8 cellular contexts compared by ENCODE assay signal in genomic region chr9:3304373-3304772, GRCh38.
A peak's percentile ranks its signal among the peaks of the same experiment; 100 is the strongest.
DNase-seq lines count a peak whose midpoint lies in the region; ATAC-seq and TF ChIP-seq lines count a peak whose summit lies in the region.
"Not testable (repeated sequence)": the region's sequence is repeated elsewhere in the genome, so short reads cannot be mapped to it uniquely, and the experiment has no call there.

No MANE protein-coding gene starts in this region.

- H3K4me3 Mint-ChIP-seq in activated B cell treated with CpG ODN at 0.5 μM for 24 hours; activated CD4-positive, alpha-beta memory T cell treated with anti-CD3 and anti-CD28 coated beads for 36 hours; activated T-helper 1 cell treated with anti-CD3 and anti-CD28 coated beads, Interleukin-12 subunit alpha, Interleukin-12 subunit beta, Interleukin-2, Interleukin-4 antibody, amounts not matched to agents 30 ng/mL and 10 ng/mL and 1 ng/mL, durations not matched to agents 14 hours and 24 hours and 36 hours; activated naive CD8-positive, alpha-beta T cell treated with anti-CD3 and anti-CD28 coated beads, Interleukin-2, amount 50 U/mL, for 24 hours; stimulated activated naive CD8-positive, alpha-beta T cell treated with anti-CD3 and anti-CD28 coated beads, Interleukin-15, Interleukin-2, amounts not matched to agents 100 ng/mL and 50 ng/mL, for 24 hours: not testable (repeated sequence)

- not testable (repeated sequence) for H3K9me3 Mint-ChIP-seq in activated B cell treated with CpG ODN at 0.5 μM for 24 hours; activated CD4-positive, alpha-beta memory T cell treated with anti-CD3 and anti-CD28 coated beads for 36 hours
- peaks cover 12% of the 10 kb centered on the region for H3K9me3 Mint-ChIP-seq in activated T-helper 1 cell treated with anti-CD3 and anti-CD28 coated beads, Interleukin-12 subunit alpha, Interleukin-12 subunit beta, Interleukin-2, Interleukin-4 antibody, amounts not matched to agents 30 ng/mL and 10 ng/mL and 1 ng/mL, durations not matched to agents 14 hours and 24 hours and 36 hours
- H3K9me3 Mint-ChIP-seq in activated naive CD8-positive, alpha-beta T cell treated with anti-CD3 and anti-CD28 coated beads, Interleukin-2, amount 50 U/mL, for 24 hours = peaks cover 26% of the 10 kb centered on the region
- peaks cover 15% of the 10 kb centered on the region for H3K9me3 Mint-ChIP-seq in stimulated activated naive CD8-positive, alpha-beta T cell treated with anti-CD3 and anti-CD28 coated beads, Interleukin-15, Interleukin-2, amounts not matched to agents 100 ng/mL and 50 ng/mL, for 24 hours

- POLR2A ChIA-PET in activated B cell treated with CpG ODN at 0.5 μM for 24 hours (lab: Charles Lee); activated CD4-positive, alpha-beta memory T cell treated with anti-CD3 and anti-CD28 coated beads for 36 hours (lab: Charles Lee): not testable (repeated sequence)

- H3K36me3 Mint-ChIP-seq in activated B cell treated with CpG ODN at 0.5 μM for 24 hours (ENCODE audit: low read depth) = peaks cover 24% of the 10 kb centered on the region
- H3K36me3 Mint-ChIP-seq in activated CD4-positive, alpha-beta memory T cell treated with anti-CD3 and anti-CD28 coated beads for 36 hours = peaks cover 25% of the 10 kb centered on the region
- H3K36me3 Mint-ChIP-seq in activated T-helper 1 cell treated with anti-CD3 and anti-CD28 coated beads, Interleukin-12 subunit alpha, Interleukin-12 subunit beta, Interleukin-2, Interleukin-4 antibody, amounts not matched to agents 30 ng/mL and 10 ng/mL and 1 ng/mL, durations not matched to agents 14 hours and 24 hours and 36 hours (ENCODE audit: low read depth) = peaks cover 10% of the 10 kb centered on the region
- H3K36me3 Mint-ChIP-seq in activated naive CD8-positive, alpha-beta T cell treated with anti-CD3 and anti-CD28 coated beads, Interleukin-2, amount 50 U/mL, for 24 hours (ENCODE audit: low read depth) = peaks cover 31% of the 10 kb centered on the region
- H3K36me3 Mint-ChIP-seq in stimulated activated naive CD8-positive, alpha-beta T cell treated with anti-CD3 and anti-CD28 coated beads, Interleukin-15, Interleukin-2, amounts not matched to agents 100 ng/mL and 50 ng/mL, for 24 hours (ENCODE audit: low read depth) = peaks cover 44% of the 10 kb centered on the region

- H3K4me1 Mint-ChIP-seq in activated B cell treated with CpG ODN at 0.5 μM for 24 hours = peaks cover 17% of the 10 kb centered on the region
- not testable (repeated sequence) for H3K4me1 Mint-ChIP-seq in activated CD4-positive, alpha-beta memory T cell treated with anti-CD3 and anti-CD28 coated beads for 36 hours (ENCODE audit: low read depth); activated T-helper 1 cell treated with anti-CD3 and anti-CD28 coated beads, Interleukin-12 subunit alpha, Interleukin-12 subunit beta, Interleukin-2, Interleukin-4 antibody, amounts not matched to agents 30 ng/mL and 10 ng/mL and 1 ng/mL, durations not matched to agents 14 hours and 24 hours and 36 hours (ENCODE audit: low read depth)
- H3K4me1 Mint-ChIP-seq in activated naive CD8-positive, alpha-beta T cell treated with anti-CD3 and anti-CD28 coated beads, Interleukin-2, amount 50 U/mL, for 24 hours = peaks cover 21% of the 10 kb centered on the region
- peaks cover 24% of the 10 kb centered on the region for H3K4me1 Mint-ChIP-seq in stimulated activated naive CD8-positive, alpha-beta T cell treated with anti-CD3 and anti-CD28 coated beads, Interleukin-15, Interleukin-2, amounts not matched to agents 100 ng/mL and 50 ng/mL, for 24 hours (ENCODE audit: low read depth)

- H3K27ac Mint-ChIP-seq in activated B cell treated with CpG ODN at 0.5 μM for 24 hours = peak overlapping the region; percentile 67
- not testable (repeated sequence) for H3K27ac Mint-ChIP-seq in activated CD4-positive, alpha-beta memory T cell treated with anti-CD3 and anti-CD28 coated beads for 36 hours
- H3K27ac Mint-ChIP-seq in activated T-helper 1 cell treated with anti-CD3 and anti-CD28 coated beads, Interleukin-12 subunit alpha, Interleukin-12 subunit beta, Interleukin-2, Interleukin-4 antibody, amounts not matched to agents 30 ng/mL and 10 ng/mL and 1 ng/mL, durations not matched to agents 14 hours and 24 hours and 36 hours = peak overlapping the region; percentile 31
- H3K27ac Mint-ChIP-seq in activated naive CD8-positive, alpha-beta T cell treated with anti-CD3 and anti-CD28 coated beads, Interleukin-2, amount 50 U/mL, for 24 hours = peak overlapping the region; percentile 63
- peak overlapping the region; percentile 80 for H3K27ac Mint-ChIP-seq in stimulated activated naive CD8-positive, alpha-beta T cell treated with anti-CD3 and anti-CD28 coated beads, Interleukin-15, Interleukin-2, amounts not matched to agents 100 ng/mL and 50 ng/mL, for 24 hours

- not testable (repeated sequence) for H3K27me3 Mint-ChIP-seq in activated B cell treated with CpG ODN at 0.5 μM for 24 hours; activated CD4-positive, alpha-beta memory T cell treated with anti-CD3 and anti-CD28 coated beads for 36 hours; activated T-helper 1 cell treated with anti-CD3 and anti-CD28 coated beads, Interleukin-12 subunit alpha, Interleukin-12 subunit beta, Interleukin-2, Interleukin-4 antibody, amounts not matched to agents 30 ng/mL and 10 ng/mL and 1 ng/mL, durations not matched to agents 14 hours and 24 hours and 36 hours (ENCODE audit: insufficient read depth); activated naive CD8-positive, alpha-beta T cell treated with anti-CD3 and anti-CD28 coated beads, Interleukin-2, amount 50 U/mL, for 24 hours; stimulated activated naive CD8-positive, alpha-beta T cell treated with anti-CD3 and anti-CD28 coated beads, Interleukin-15, Interleukin-2, amounts not matched to agents 100 ng/mL and 50 ng/mL, for 24 hours

- not testable (repeated sequence) for ATAC-seq in activated B cell treated with CpG ODN at 0.5 μM for 24 hours (ENCODE audit: low read depth); activated naive CD8-positive, alpha-beta T cell treated with anti-CD3 and anti-CD28 coated beads, Interleukin-2, amount 50 U/mL, for 24 hours

- CTCF ChIA-PET in activated B cell treated with CpG ODN at 0.5 μM for 24 hours (lab: Charles Lee); activated CD4-positive, alpha-beta memory T cell treated with anti-CD3 and anti-CD28 coated beads for 36 hours (lab: Charles Lee): not testable (repeated sequence)

- intact Hi-C loops in activated B cell treated with CpG ODN at 0.5 μM for 24 hours (cut with micrococcal nuclease) = loop anchor here (5.0 to 10.0 kb wide), 5 partner anchors 60 to 1287 kb away; partner anchors contain the start of genes RFX3 and SMARCA2
- intact Hi-C loops in activated CD4-positive, alpha-beta memory T cell treated with anti-CD3 and anti-CD28 coated beads for 36 hours (cut with micrococcal nuclease); activated T-helper 1 cell treated with anti-CD3 and anti-CD28 coated beads, Interleukin-12 subunit alpha, Interleukin-12 subunit beta, Interleukin-2, Interleukin-4 antibody, amounts not matched to agents 30 ng/mL and 10 ng/mL and 1 ng/mL, durations not matched to agents 14 hours and 24 hours and 36 hours (cut with micrococcal nuclease): not testable (repeated sequence)

- not testable (repeated sequence) for TF ChIP-seq CTCF in activated B cell treated with CpG ODN at 0.5 μM for 24 hours (IDR thresholded peaks at IDR 0.05)

- not testable (repeated sequence) for DNase-seq in activated B cell treated with CpG ODN at 0.5 μM for 24 hours; activated T-helper 1 cell treated with anti-CD3 and anti-CD28 coated beads, Interleukin-12 subunit alpha, Interleukin-12 subunit beta, Interleukin-2, Interleukin-4 antibody, amounts not matched to agents 30 ng/mL and 10 ng/mL and 1 ng/mL, durations not matched to agents 14 hours and 24 hours and 36 hours (ENCODE audit: low spot score); activated naive CD8-positive, alpha-beta T cell treated with anti-CD3 and anti-CD28 coated beads, Interleukin-2, amount 50 U/mL, for 24 hours
- peak; percentile 10 for DNase-seq in activated CD4-positive, alpha-beta memory T cell treated with anti-CD3 and anti-CD28 coated beads for 36 hours
- peak; percentile 29 for DNase-seq in activated naive CD4-positive, alpha-beta T cell treated with anti-CD3 and anti-CD28 coated beads, Interleukin-2, amount 50 U/mL, for 16 hours
- peak; percentile 7 for DNase-seq in stimulated activated CD4-positive, alpha-beta T cell treated with anti-CD3 and anti-CD28 coated beads, Interleukin-12 subunit alpha, Interleukin-12 subunit beta, amount 100 ng/mL, for 4 hours
- peak; percentile 8 for DNase-seq in stimulated activated CD4-positive, alpha-beta T cell treated with anti-CD3 and anti-CD28 coated beads, Interleukin-4, amount 100 ng/mL, for 1 hour
